In the genomic region with DNA sequence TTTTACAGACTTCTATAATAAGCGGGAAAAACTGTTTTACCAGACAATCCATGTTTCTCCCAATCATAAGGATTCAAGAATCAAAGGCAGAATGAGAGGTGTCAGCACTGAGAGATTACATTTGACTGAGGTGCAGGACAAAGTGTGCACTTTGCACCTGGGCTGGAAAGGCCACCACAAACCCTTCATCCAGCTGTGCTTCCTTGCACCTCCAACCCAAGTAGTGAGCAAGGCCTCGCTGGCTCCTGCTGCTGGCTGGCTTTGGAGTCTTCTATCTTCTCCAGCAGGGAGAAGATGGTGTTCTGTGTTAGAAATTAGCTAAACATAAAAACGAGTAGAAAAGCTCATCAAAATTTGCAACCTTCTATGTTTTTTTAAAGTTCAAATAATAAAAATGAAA, we compare ENCODE assay signal across 20 cellular contexts.
"Had no signal": no experiment of that assay in that cellular context is flagged by ENCODE, and none has a peak within 500 bp of the region (broad histone marks: within the 10 kb centered on the region; RNA-seq: fewer than 3 reads in every experiment).

No MANE protein-coding gene starts in this region.

- DNase-seq: activated CD4-positive, alpha-beta T cell treated with anti-CD3 and anti-CD28 coated beads, Interleukin-2, amount 10 ng/mL, durations not matched to agents 24 days and 14 days; activated CD8-positive, alpha-beta T cell treated with anti-CD3 and anti-CD28 coated beads for 36 hours; activated naive CD4-positive, alpha-beta T cell; activated naive CD8-positive, alpha-beta T cell treated with anti-CD3 and anti-CD28 coated beads, Interleukin-2, amount 10 ng/mL, durations not matched to agents 7 days and 5 days; activated T-cell treated with anti-CD3 and anti-CD28 coated beads, Interleukin-2, amount 50 U/mL, for 1 hour; amygdala; body of pancreas; dorsolateral prefrontal cortex; foreskin keratinocyte; glutamatergic neuron; kidney; left lung; mammary epithelial cell; midbrain; occipital lobe; stomach; T1000; trophoblast cell had no signal

- H3K27ac ChIP-seq: body of pancreas, dorsolateral prefrontal cortex, foreskin keratinocyte, left lung, stomach, vagina had no signal

- H3K36me3 ChIP-seq: left lung, vagina had no signal

- H3K27me3 ChIP-seq: body of pancreas, dorsolateral prefrontal cortex, foreskin keratinocyte, left lung, stomach, vagina had no signal

- H3K4me3 ChIP-seq: body of pancreas, dorsolateral prefrontal cortex, left lung, stomach, vagina had no signal

- H3K4me1 ChIP-seq: body of pancreas, foreskin keratinocyte, left lung, vagina had no signal

- ATAC-seq: activated CD8-positive, alpha-beta T cell treated with anti-CD3 and anti-CD28 coated beads for 36 hours; activated T-helper 17 cell treated with anti-CD3 and anti-CD28 coated beads, Interleukin-2, amount 50 U/mL, for 72 hours; body of pancreas; foreskin keratinocyte; left lung had no signal

- H3K9me3 ChIP-seq: body of pancreas, vagina had no signal
